In the genomic region with DNA sequence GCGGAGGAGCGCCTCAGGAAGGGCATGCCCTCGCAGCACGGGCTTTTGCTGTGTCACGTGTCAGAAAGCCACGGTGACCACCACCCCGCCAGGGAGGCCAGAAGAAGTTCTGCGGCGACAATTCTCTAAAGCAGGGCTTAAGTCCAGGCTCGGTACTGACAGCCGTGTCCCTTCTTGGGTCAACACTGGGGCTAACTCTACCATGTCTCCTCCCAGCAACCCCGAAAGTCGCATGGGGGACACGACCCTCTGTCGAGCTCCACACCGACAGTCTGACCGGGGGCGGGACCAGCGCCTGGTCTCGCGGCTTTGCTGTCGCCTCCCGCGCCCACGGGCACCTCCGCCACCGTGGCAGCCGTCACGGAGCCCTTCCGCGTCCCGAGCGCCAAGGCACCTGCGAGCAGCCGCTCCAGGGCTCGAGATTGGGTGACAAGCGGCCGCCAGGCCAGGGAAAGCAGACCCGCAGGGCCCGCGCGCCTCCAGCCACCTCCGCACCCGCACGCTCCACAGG, we compare ENCODE assay signal across 8 cellular contexts. TPM values are rescaled to one million over a fixed set of nuclear protein-coding genes. Genes with fewer than 3 reads are reported as not detected.
A peak's percentile ranks its signal among the peaks of the same experiment; 100 is the strongest.
DNase-seq lines count a peak whose midpoint lies in the region; ATAC-seq and TF ChIP-seq lines count a peak whose summit lies in the region.

No MANE protein-coding gene starts in this region.

- peak overlapping the region; percentile 87 to 94 (median 91) for H3K4me3 Mint-ChIP-seq in nephron

- in situ Hi-C loops in HAP-1 (cut with MboI; ENCODE audit: low sequenced_read_pairs) = loop anchor here (5.0 kb wide), 1 partner anchor 74 kb away; a partner anchor contains a TSS

- H3K36me3 Mint-ChIP-seq in nephron (ENCODE audit: low read depth) = peaks cover 4% of the 10 kb centered on the region

- WGBS in upper lobe of left lung, 2 donors = 0% methylated on average over 2 to 41 of the region's 45 CpGs

- TF ChIP-seq CTCF in nephron (IDR thresholded peaks at IDR 0.05; ENCODE audit: unreplicated experiment in 3 of 3) = no peak
- no peak for TF ChIP-seq CTCF in upper lobe of left lung (IDR thresholded peaks at IDR 0.05)

- TF ChIP-seq EP300 in upper lobe of left lung (IDR thresholded peaks at IDR 0.05) = no peak

- peaks cover 3% of the 10 kb centered on the region for H3K9me3 Mint-ChIP-seq in nephron

- peak overlapping the region; percentile 57 for H3K4me3 ChIP-seq in HAP-1
- H3K4me3 ChIP-seq in upper lobe of left lung = peak overlapping the region; percentile 52 to 96 (median 88)

- peak overlapping the region; percentile 93 to 96 (median 96) for H3K27ac Mint-ChIP-seq in nephron

- DNase-seq in DMS 273 (lab: John Stamatoyannopoulos, UW; ENCODE audit: unreplicated experiment) (peak; percentile 61), DMS 273 treated with DMSO at 0.1 percent for 48 hours (lab: John Stamatoyannopoulos, UW) (no peak), HAP-1 (ENCODE audit: low spot score in 2 of 2) (peak in 1 of 2 experiments; percentile 59), MV-4-11 (lab: John Stamatoyannopoulos, UW) (peak; percentile 39), fibroblast of gingiva (ENCODE audit: low read depth) (peak; percentile 22), upper lobe of left lung (peak; percentile 56 to 75)
- peak; percentile 70 for DNase-seq in activated CD8-positive, alpha-beta memory T cell treated with anti-CD3 and anti-CD28 coated beads, Interleukin-2, amount 50 U/mL, for 48 hours

- H3K9me3 ChIP-seq in HAP-1 (no peaks in the 10 kb centered on the region), upper lobe of left lung (no peaks in the 10 kb centered on the region)

- peaks cover 20% of the 10 kb centered on the region for H3K4me1 ChIP-seq in HAP-1
- peaks cover 6 to 26% (median 23%) of the 10 kb centered on the region in 4 donors for H3K4me1 ChIP-seq in upper lobe of left lung

- H3K36me3 ChIP-seq in HAP-1 (replicated peaks) = no peaks in the 10 kb centered on the region
- no peaks in the 10 kb centered on the region for H3K36me3 ChIP-seq in upper lobe of left lung

- peak; percentile 48 to 70 for ATAC-seq in upper lobe of left lung (ENCODE audit: low FRiP score in 2 of 2)

- H3K27me3 ChIP-seq in HAP-1 (ENCODE audit: low read depth) (no peaks in the 10 kb centered on the region), upper lobe of left lung (no peaks in the 10 kb centered on the region)

- no peak for TF ChIP-seq POLR2A in upper lobe of left lung (IDR thresholded peaks at IDR 0.05)

- H3K4me1 Mint-ChIP-seq in nephron = peaks cover 18% of the 10 kb centered on the region

- peak overlapping the region; percentile 84 to 95 (median 94) for H3K27ac ChIP-seq in upper lobe of left lung

- H3K27me3 Mint-ChIP-seq in nephron (ENCODE audit: low read depth) = no peaks in the 10 kb centered on the region

RNA-seq across cellular contexts. Expression of a gene that starts 0.5 kb away (rescaled TPM):
- 1 to 10 TPM; 1.0 to 7.0 (median 4.7) TPM for total RNA-seq in upper lobe of left lung

RNA-seq across cellular contexts. Expression of a gene that starts 37.9 kb away (rescaled TPM):
- 10 to 100 TPM; 10.2 to 47.1 (median 20.3) TPM for total RNA-seq in upper lobe of left lung
